1 cellular context compared by ENCODE assay signal in genomic region chr21:42839271-42840231, GRCh38.
TF ChIP-seq lines count a peak whose summit lies in the region.

No MANE protein-coding gene starts in this region.

TF ChIP-seq in SK-N-SH, 30 proteins besides CTCF, POLR2A, EP300 and RAD21 (continued from another document):
- no peak for TF ChIP-seq MXI1 (IDR thresholded peaks at IDR 0.05; ENCODE audit: low read depth, low read length)
- no peak for TF ChIP-seq USF2 (IDR thresholded peaks at IDR 0.05; ENCODE audit: borderline replicate concordance, low read depth, low read length)
- TF ChIP-seq FOXM1 (IDR thresholded peaks at IDR 0.05; ENCODE audit: low read depth) = no peak
- no peak for TF ChIP-seq SIN3A (IDR thresholded peaks at IDR 0.05; ENCODE audit: borderline replicate concordance, low read depth, low read length)
- TF ChIP-seq MEF2A (IDR thresholded peaks at IDR 0.05; ENCODE audit: borderline replicate concordance, low read depth) = no peak
- TF ChIP-seq RFX5 (IDR thresholded peaks at IDR 0.05; ENCODE audit: low read length) = no peak
- no peak for TF ChIP-seq REST (IDR thresholded peaks at IDR 0.05; ENCODE audit: low read depth, low read length)
- TF ChIP-seq JUND (IDR thresholded peaks at IDR 0.05) = no peak
- no peak for TF ChIP-seq ZBTB33 (IDR thresholded peaks at IDR 0.05; ENCODE audit: borderline replicate concordance, low read depth)
- TF ChIP-seq TCF12 (IDR thresholded peaks at IDR 0.05) = no peak
- TF ChIP-seq GATA2 (CRISPR knock-in tag; IDR thresholded peaks at IDR 0.05) = no peak
- no peak for TF ChIP-seq FOXJ3 (CRISPR knock-in tag; IDR thresholded peaks at IDR 0.05)
